22 cellular contexts compared by ENCODE assay signal in genomic region chr2:235142588-235142987, GRCh38.
DNase-seq lines count a peak whose midpoint lies in the region; ATAC-seq, FAIRE-seq and TF ChIP-seq lines count a peak whose summit lies in the region.
"Had no signal": no experiment of that assay in that cellular context is flagged by ENCODE, and none has a peak within 500 bp of the region (broad histone marks: within the 10 kb centered on the region; RNA-seq: fewer than 3 reads in every experiment).

No MANE protein-coding gene starts in this region.

- TF ChIP-seq RAD21 in A549 (conservative IDR thresholded peaks at IDR 0.05 in 1 of 2, IDR thresholded peaks at IDR 0.05 in 1 of 2): no peak

- H3K79me2 ChIP-seq in hepatocyte: no peaks in the 10 kb centered on the region

- DNase-seq in A549 (ENCODE audit: low read depth in 1 of 2, low spot score in 1 of 2): peak in 1 of 2 experiments; percentile 62
- peak; percentile 63 for DNase-seq in LoVo (ENCODE audit: low spot score)
- peak; percentile 71 for DNase-seq in hepatocyte (ENCODE audit: low spot score)
- DNase-seq in pancreas: peak in 1 of 6 donors; percentile 20
- no peak for DNase-seq in psoas muscle
- no peak for DNase-seq in GM03348 (ENCODE audit: low spot score)
- no peak for DNase-seq in NCI-H146 (lab: John Stamatoyannopoulos, UW)
- no peak for DNase-seq in testis
- DNase-seq: EL; GF-D8; NCI-H1092; NCI-H1436; NCI-H1930; NCI-H510A treated with DMSO at 0.1 percent for 48 hours; NCI-H774; NK-92 treated with Interleukin-12 subunit alpha and Interleukin-12 subunit beta, amount 100 ng/mL, for 24 hours had no signal

- H4K20me1 ChIP-seq in hepatocyte (ENCODE audit: insufficient read depth, poor library complexity, severe bottlenecking): no peaks in the 10 kb centered on the region

- ATAC-seq in A549 (peak; percentile 44 to 70; a peak in 5 of 6 replicates), pancreas (peak in 3 of 4 donors; percentile 69 to 80 (median 79)), psoas muscle (no peak)
- ATAC-seq: HCT116, K562, Panc1 had no signal

- no peaks in the 10 kb centered on the region for H3K36me3 ChIP-seq in hepatocyte (replicated peaks; ENCODE audit: insufficient read depth, low read depth)
- no peaks in the 10 kb centered on the region for H3K36me3 ChIP-seq in pancreas
- H3K36me3 ChIP-seq in psoas muscle (ENCODE audit: insufficient read depth in 1 of 2, low read depth in 1 of 2): no peaks in the 10 kb centered on the region
- H3K36me3 ChIP-seq in testis (ENCODE audit: low read depth, missing control alignments): no peaks in the 10 kb centered on the region

- no peaks in the 10 kb centered on the region for H3K9me2 ChIP-seq in hepatocyte (replicated peaks; ENCODE audit: insufficient read depth)

- H3K4me2 ChIP-seq in A549 (peak overlapping the region; percentile 50), hepatocyte (no peak overlapping the region)

- CTCF ChIA-PET in A549 (lab: Yijun Ruan, JAX): interaction anchor here (0.6 to 17.5 kb wide), 5 partner anchors 28 to 604 kb away, joined by 3 to 205 read pairs (median 5); no protein-coding TSS in a partner anchor

- H3K27ac ChIP-seq in A549: peak overlapping the region; percentile 66 to 77
- H3K27ac ChIP-seq in hepatocyte: peak overlapping the region; percentile 73
- H3K27ac ChIP-seq in pancreas: no peak overlapping the region
- H3K27ac ChIP-seq in psoas muscle: no peak overlapping the region
- no peak overlapping the region for H3K27ac ChIP-seq in testis

- FAIRE-seq in A549 (lab: Jason Lieb, UNC) (no peak), pancreas (lab: Jason Lieb, UNC) (no peak)
- FAIRE-seq: A204.1, GM19239, H1, K562 had no signal

- H3K4me1 ChIP-seq in A549 (peaks cover 14% of the 10 kb centered on the region), hepatocyte (ENCODE audit: insufficient read depth) (no peaks in the 10 kb centered on the region), pancreas (no peaks in the 10 kb centered on the region), psoas muscle (no peaks in the 10 kb centered on the region), testis (no peaks in the 10 kb centered on the region)

- no peak for TF ChIP-seq CTCF in A549 (IDR thresholded peaks at IDR 0.05)
- TF ChIP-seq CTCF in hepatocyte (IDR thresholded peaks at IDR 0.05; ENCODE audit: poor library complexity): no peak
- TF ChIP-seq CTCF in pancreas (IDR thresholded peaks at IDR 0.05): no peak
- no peak for TF ChIP-seq CTCF in psoas muscle (IDR thresholded peaks at IDR 0.05)
- no peak for TF ChIP-seq CTCF in testis (IDR thresholded peaks at IDR 0.05)

- POLR2A ChIA-PET in A549 (lab: Yijun Ruan, JAX): no interaction called here

- H3K27me3 ChIP-seq in hepatocyte (peaks cover 3% of the 10 kb centered on the region), pancreas (no peaks in the 10 kb centered on the region), psoas muscle (ENCODE audit: insufficient read depth in 3 of 3, low read length in 2 of 3) (peaks cover 0 to 6% (median 0%) of the 10 kb centered on the region in 3 donors), testis (no peaks in the 10 kb centered on the region)

- H3K9me3 ChIP-seq in A549: no peaks in the 10 kb centered on the region
- H3K9me3 ChIP-seq in hepatocyte (ENCODE audit: low read depth): no peaks in the 10 kb centered on the region
- no peaks in the 10 kb centered on the region for H3K9me3 ChIP-seq in pancreas
- no peaks in the 10 kb centered on the region for H3K9me3 ChIP-seq in psoas muscle
- no peaks in the 10 kb centered on the region for H3K9me3 ChIP-seq in testis

- TF ChIP-seq EP300 in A549 (IDR thresholded peaks at IDR 0.05): no peak

- no peak overlapping the region for H2AFZ ChIP-seq in hepatocyte

- 5% methylated on average over 4 of the region's 4 CpGs for WGBS in A549 (ENCODE audit: missing lambda C conversion rate)
- WGBS in hepatocyte (ENCODE audit: low lambda C conversion rate, missing lambda C conversion rate): 64% methylated on average over 4 of the region's 4 CpGs
- WGBS in pancreas, 2 donors: 16 to 23% methylated on average over 4 of the region's 4 CpGs
- WGBS in psoas muscle, 3 donors: 71 to 84% (median 79%) methylated on average over 4 of the region's 4 CpGs
- 69 to 71% methylated on average over 4 of the region's 4 CpGs for WGBS in testis, 2 donors

- no peak for TF ChIP-seq POLR2A in A549 (IDR thresholded peaks at IDR 0.05; ENCODE audit: low read length)
- no peak for TF ChIP-seq POLR2A in testis (IDR thresholded peaks at IDR 0.05)

- intact Hi-C loops in pancreas (cut with DNase I): loop anchor here in 1 of 3 donors (5.0 kb wide), 1 partner anchor 360 kb away; no protein-coding TSS in a partner anchor
- intact Hi-C loops in psoas muscle (cut with DNase I): no loop called here
- intact Hi-C loops in testis (cut with DNase I; ENCODE audit: low total_unique reads): no loop called here

- H3K4me3 ChIP-seq in A549 (no peak overlapping the region), hepatocyte (no peak overlapping the region), pancreas (no peak overlapping the region), psoas muscle (no peak overlapping the region), testis (no peak overlapping the region)
- H3K4me3 ChIP-seq: K562 had no signal

TF ChIP-seq in A549, 52 proteins besides CTCF, POLR2A, EP300 and RAD21:
- TF ChIP-seq HES2 (IDR thresholded peaks at IDR 0.05): no peak
- TF ChIP-seq GATA3 (IDR thresholded peaks at IDR 0.05; ENCODE audit: borderline replicate concordance): no peak
- no peak for TF ChIP-seq EHMT2 (IDR thresholded peaks at IDR 0.05; ENCODE audit: low read depth)
- TF ChIP-seq TFCP2L1 (CRISPR knock-in tag; IDR thresholded peaks at IDR 0.05): no peak
- TF ChIP-seq ATOH8 (CRISPR knock-in tag; IDR thresholded peaks at IDR 0.05; ENCODE audit: low read depth): no peak
- no peak for TF ChIP-seq ZFP36 (IDR thresholded peaks at IDR 0.05; ENCODE audit: borderline replicate concordance, partially characterized antibody)
- TF ChIP-seq JUN (IDR thresholded peaks at IDR 0.05): no peak
- no peak for TF ChIP-seq EHF (CRISPR knock-in tag; IDR thresholded peaks at IDR 0.05)

Comparison
In these comparisons a context has a peak if more than half of its experiments do, and no peak if none do; other contexts are left out.
1. ATAC-seq: peak in A549 (2 of 2) and pancreas (3 of 4); none in psoas muscle (0 of 4).
2. DNase-seq: peak in LoVo (single experiment) and hepatocyte (single experiment); none in psoas muscle (0 of 2), GM03348 (single experiment), NCI-H146 (single experiment) and testis (single experiment).
3. H3K27ac ChIP-seq: peak in A549 (2 of 2) and hepatocyte (single experiment); none in pancreas (0 of 4), psoas muscle (single experiment) and testis (0 of 2).